1 cellular context compared by ENCODE assay signal in the genomic region with DNA sequence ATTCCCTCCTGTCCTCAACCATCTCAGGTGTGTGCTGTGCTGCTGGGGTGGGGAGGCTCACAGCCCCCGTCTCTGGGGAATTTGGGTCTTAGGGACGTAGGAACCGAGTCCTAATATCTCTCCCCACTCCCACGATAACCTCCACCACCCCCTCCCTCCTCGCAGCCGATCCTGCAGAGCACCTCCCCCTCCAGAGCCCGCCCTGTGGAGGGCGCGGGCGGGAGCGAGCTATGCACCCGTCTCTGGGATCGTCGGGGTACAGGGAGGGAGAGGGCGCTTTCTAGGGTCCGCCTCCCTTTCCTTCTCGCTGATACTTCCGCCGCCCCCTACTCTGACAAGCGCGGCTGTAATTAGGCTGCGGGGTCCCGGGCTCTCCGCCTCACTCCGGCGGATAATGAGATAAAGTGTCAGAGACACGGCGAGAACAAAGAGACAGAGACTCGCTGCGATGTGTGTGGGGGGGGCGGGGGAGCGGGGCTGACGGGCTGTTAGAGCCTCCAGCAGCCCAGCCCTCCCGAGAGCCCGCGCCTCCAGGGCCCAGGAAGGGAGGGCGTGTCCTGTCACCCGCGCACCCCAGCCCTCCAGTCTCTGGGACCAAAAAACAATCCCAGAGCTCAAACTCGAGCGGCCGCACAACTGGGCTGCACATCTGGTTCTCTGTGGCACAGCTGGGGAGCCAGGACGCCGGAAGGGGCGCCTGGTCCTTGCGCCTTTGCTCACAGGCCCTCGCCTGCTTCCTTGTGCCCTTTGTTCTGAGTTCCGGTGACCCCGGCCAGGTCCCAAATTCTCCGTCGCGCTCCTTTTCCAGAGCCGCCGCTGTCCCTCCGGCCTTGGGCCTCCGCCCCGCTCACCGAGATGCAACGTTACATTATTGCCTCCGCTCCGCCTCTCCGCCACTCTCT.
A peak's percentile ranks its signal among the peaks of the same experiment; 100 is the strongest.
TF ChIP-seq lines count a peak whose summit lies in the region.

No MANE protein-coding gene starts in this region.

TF ChIP-seq in H1, 55 proteins besides CTCF, POLR2A, EP300 and RAD21:
- TF ChIP-seq YY1 (IDR thresholded peaks at IDR 0.05; ENCODE audit: low read depth, low read length) (no peak), PHF8 (conservative IDR thresholded peaks at IDR 0.05; ENCODE audit: low read depth, low read length) (no peak), TEAD4 (IDR thresholded peaks at IDR 0.05; ENCODE audit: low read depth, low read length) (no peak), TCF12 (IDR thresholded peaks at IDR 0.05; ENCODE audit: low read depth, low read length) (no peak), EZH2 (IDR thresholded peaks at IDR 0.05; ENCODE audit: low read depth, low read length, severe bottlenecking) (peak; percentile 36), RBBP5 (IDR thresholded peaks at IDR 0.05; ENCODE audit: borderline replicate concordance, low read depth, low read length) (peak; percentile 60; the same call in 1 of the 2 replicates), GABPA (IDR thresholded peaks at IDR 0.05; ENCODE audit: borderline replicate concordance, insufficient read depth, low read length) (peak; percentile 56; the same call in 1 of the 2 replicates)
- TF ChIP-seq, protein P1, sequence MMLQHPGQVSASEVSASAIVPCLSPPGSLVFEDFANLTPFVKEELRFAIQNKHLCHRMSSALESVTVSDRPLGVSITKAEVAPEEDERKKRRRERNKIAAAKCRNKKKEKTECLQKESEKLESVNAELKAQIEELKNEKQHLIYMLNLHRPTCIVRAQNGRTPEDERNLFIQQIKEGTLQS (IDR thresholded peaks at IDR 0.05; ENCODE audit: insufficient read depth, low read depth, low read length), result no peak
